ENCODE assay signal across 9 cellular contexts in genomic region chr16:75385507-75386152, GRCh38. TPM values are rescaled to one million over a fixed set of nuclear protein-coding genes. Genes with fewer than 3 reads are reported as not detected.
DNase-seq lines count a peak whose midpoint lies in the region; ATAC-seq and TF ChIP-seq lines count a peak whose summit lies in the region.
"Had no signal": no experiment of that assay in that cellular context is flagged by ENCODE, and none has a peak within 500 bp of the region (broad histone marks: within the 10 kb centered on the region; RNA-seq: fewer than 3 reads in every experiment).

No MANE protein-coding gene starts in this region.

- peaks cover 14% of the 10 kb centered on the region for H3K27me3 Mint-ChIP-seq in activated T-helper 1 cell treated with anti-CD3 and anti-CD28 coated beads, Interleukin-12 subunit alpha, Interleukin-12 subunit beta, Interleukin-2, Interleukin-4 antibody, amounts not matched to agents 30 ng/mL and 10 ng/mL and 1 ng/mL, durations not matched to agents 14 hours and 24 hours and 36 hours (ENCODE audit: insufficient read depth)

- H3K4me3 Mint-ChIP-seq in activated T-helper 1 cell treated with anti-CD3 and anti-CD28 coated beads, Interleukin-12 subunit alpha, Interleukin-12 subunit beta, Interleukin-2, Interleukin-4 antibody, amounts not matched to agents 30 ng/mL and 10 ng/mL and 1 ng/mL, durations not matched to agents 14 hours and 24 hours and 36 hours = no peak overlapping the region
- H3K4me3 Mint-ChIP-seq: naive thymus-derived CD8-positive, alpha-beta T cell had no signal

- ATAC-seq in left lung = peak; percentile 85
- ATAC-seq in aorta (ENCODE audit: low FRiP score) = peak; percentile 63
- no peak for ATAC-seq in HG02938 (IDR thresholded peaks at IDR 0.05; ENCODE audit: unreplicated experiment)

- no peak overlapping the region for H3K4me3 ChIP-seq in left lung
- H3K4me3 ChIP-seq in aorta (ENCODE audit: low read length in 2 of 2) = no peak overlapping the region

- H3K27me3 ChIP-seq in left lung (no peaks in the 10 kb centered on the region), aorta (ENCODE audit: control insufficient read depth in 1 of 2, insufficient read depth in 2 of 2, low read length in 1 of 2) (no peaks in the 10 kb centered on the region)

- H3K27ac ChIP-seq in left lung = no peak overlapping the region
- no peak overlapping the region for H3K27ac ChIP-seq in aorta (ENCODE audit: low read depth in 1 of 2, low read length in 2 of 2)

- peaks cover 0 to 21% of the 10 kb centered on the region in 2 donors for H3K36me3 ChIP-seq in left lung
- H3K36me3 ChIP-seq in aorta (ENCODE audit: control insufficient read depth in 1 of 2, insufficient read depth in 2 of 2, low read length in 1 of 2) = no peaks in the 10 kb centered on the region

- H3K4me1 ChIP-seq in left lung = peaks cover 6 to 19% of the 10 kb centered on the region in 2 donors
- H3K4me1 ChIP-seq in aorta (ENCODE audit: control insufficient read depth in 1 of 2, insufficient read depth in 2 of 2, low read length in 2 of 2) = peaks cover 10 to 20% of the 10 kb centered on the region in 2 donors

- peaks cover 19% of the 10 kb centered on the region for H3K36me3 Mint-ChIP-seq in activated T-helper 1 cell treated with anti-CD3 and anti-CD28 coated beads, Interleukin-12 subunit alpha, Interleukin-12 subunit beta, Interleukin-2, Interleukin-4 antibody, amounts not matched to agents 30 ng/mL and 10 ng/mL and 1 ng/mL, durations not matched to agents 14 hours and 24 hours and 36 hours (ENCODE audit: low read depth)

- no peaks in the 10 kb centered on the region for H3K9me3 Mint-ChIP-seq in activated T-helper 1 cell treated with anti-CD3 and anti-CD28 coated beads, Interleukin-12 subunit alpha, Interleukin-12 subunit beta, Interleukin-2, Interleukin-4 antibody, amounts not matched to agents 30 ng/mL and 10 ng/mL and 1 ng/mL, durations not matched to agents 14 hours and 24 hours and 36 hours
- H3K9me3 Mint-ChIP-seq: naive thymus-derived CD8-positive, alpha-beta T cell had no signal

- peak; percentile 64 for DNase-seq in DMS 273 treated with DMSO at 0.1 percent for 48 hours (lab: John Stamatoyannopoulos, UW)
- peak; percentile 80 for DNase-seq in HT-29 (ENCODE audit: low spot score)
- DNase-seq in NOMO-1 treated with dmso at 0.1 percent for 144 hours (lab: John Stamatoyannopoulos, UW; ENCODE audit: unreplicated experiment) = peak; percentile 48
- peak; percentile 53 for DNase-seq in central memory CD4-positive, alpha-beta T cell
- no peak for DNase-seq in left lung
- DNase-seq in aorta = no peak
- no peak for DNase-seq in activated T-helper 1 cell treated with anti-CD3 and anti-CD28 coated beads, Interleukin-12 subunit alpha, Interleukin-12 subunit beta, Interleukin-2, Interleukin-4 antibody, amounts not matched to agents 30 ng/mL and 10 ng/mL and 1 ng/mL, durations not matched to agents 14 hours and 24 hours and 36 hours (ENCODE audit: low spot score)

- intact Hi-C loops in left lung (cut with DNase I) (loop anchor here in 1 of 2 donors (5.0 kb wide), 1 partner anchor 153 kb away; no protein-coding TSS in a partner anchor), aorta (cut with DNase I) (loop anchor here in 1 of 2 donors (5.0 kb wide), 2 partner anchors 73 to 148 kb away; no protein-coding TSS in a partner anchor)
- intact Hi-C loops in activated T-helper 1 cell treated with anti-CD3 and anti-CD28 coated beads, Interleukin-12 subunit alpha, Interleukin-12 subunit beta, Interleukin-2, Interleukin-4 antibody, amounts not matched to agents 30 ng/mL and 10 ng/mL and 1 ng/mL, durations not matched to agents 14 hours and 24 hours and 36 hours (cut with micrococcal nuclease) = loop anchor here (1.0 to 10.0 kb wide), 5 partner anchors 151 to 681 kb away; partner anchors contain the start of gene MLKL

- no peaks in the 10 kb centered on the region for H3K9me3 ChIP-seq in left lung
- H3K9me3 ChIP-seq in aorta (ENCODE audit: control insufficient read depth, low read length) = no peaks in the 10 kb centered on the region

- 24% methylated on average over 5 of the region's 5 CpGs for WGBS in aorta, 2 donors

- peak; percentile 64 to 69 for TF ChIP-seq CTCF in left lung (IDR thresholded peaks at IDR 0.05)

- H3K27ac Mint-ChIP-seq in activated T-helper 1 cell treated with anti-CD3 and anti-CD28 coated beads, Interleukin-12 subunit alpha, Interleukin-12 subunit beta, Interleukin-2, Interleukin-4 antibody, amounts not matched to agents 30 ng/mL and 10 ng/mL and 1 ng/mL, durations not matched to agents 14 hours and 24 hours and 36 hours = no peak overlapping the region
- H3K27ac Mint-ChIP-seq: naive thymus-derived CD8-positive, alpha-beta T cell had no signal

- peaks cover 4% of the 10 kb centered on the region for H3K4me1 Mint-ChIP-seq in activated T-helper 1 cell treated with anti-CD3 and anti-CD28 coated beads, Interleukin-12 subunit alpha, Interleukin-12 subunit beta, Interleukin-2, Interleukin-4 antibody, amounts not matched to agents 30 ng/mL and 10 ng/mL and 1 ng/mL, durations not matched to agents 14 hours and 24 hours and 36 hours (ENCODE audit: low read depth)

RNA-seq across cellular contexts. Expression of gene CFDP1, which starts 47.7 kb away (rescaled TPM):
- 15.4 and 17.6 TPM in 2 replicates for total RNA-seq in HT-29 (2014; rRNA removed; shearing (Covaris generic))
- 10 to 100 TPM; 43.4 to 44.5 TPM for total RNA-seq in left lung
- 10 to 100 TPM; 55.9 to 59.1 TPM for total RNA-seq in aorta
- polyA plus RNA-seq in aorta = 100 to 1,000 TPM in 1 of 2 donors, 10 to 100 TPM in 1; 52.8 to 111 TPM
- total RNA-seq in activated T-helper 1 cell treated with anti-CD3 and anti-CD28 coated beads, Interleukin-12 subunit alpha, Interleukin-12 subunit beta, Interleukin-2, Interleukin-4 antibody, amounts not matched to agents 30 ng/mL and 10 ng/mL and 1 ng/mL, durations not matched to agents 14 hours and 24 hours and 36 hours = 35.4 TPM in 2 replicates

Comparison
In these comparisons a context has a peak if more than half of its experiments do, and no peak if none do; other contexts are left out.
1. DNase-seq: peak in DMS 273 treated with DMSO at 0.1 percent for 48 hours (single experiment), HT-29 (single experiment), NOMO-1 treated with dmso at 0.1 percent for 144 hours (single experiment) and central memory CD4-positive, alpha-beta T cell (single experiment); none in left lung (0 of 2), aorta (0 of 2) and activated T-helper 1 cell treated with anti-CD3 and anti-CD28 coated beads, Interleukin-12 subunit alpha, Interleukin-12 subunit beta, Interleukin-2, Interleukin-4 antibody, amounts not matched to agents 30 ng/mL and 10 ng/mL and 1 ng/mL, durations not matched to agents 14 hours and 24 hours and 36 hours (single experiment).